ENCODE assay signal across 1 cellular context in the genomic region with DNA sequence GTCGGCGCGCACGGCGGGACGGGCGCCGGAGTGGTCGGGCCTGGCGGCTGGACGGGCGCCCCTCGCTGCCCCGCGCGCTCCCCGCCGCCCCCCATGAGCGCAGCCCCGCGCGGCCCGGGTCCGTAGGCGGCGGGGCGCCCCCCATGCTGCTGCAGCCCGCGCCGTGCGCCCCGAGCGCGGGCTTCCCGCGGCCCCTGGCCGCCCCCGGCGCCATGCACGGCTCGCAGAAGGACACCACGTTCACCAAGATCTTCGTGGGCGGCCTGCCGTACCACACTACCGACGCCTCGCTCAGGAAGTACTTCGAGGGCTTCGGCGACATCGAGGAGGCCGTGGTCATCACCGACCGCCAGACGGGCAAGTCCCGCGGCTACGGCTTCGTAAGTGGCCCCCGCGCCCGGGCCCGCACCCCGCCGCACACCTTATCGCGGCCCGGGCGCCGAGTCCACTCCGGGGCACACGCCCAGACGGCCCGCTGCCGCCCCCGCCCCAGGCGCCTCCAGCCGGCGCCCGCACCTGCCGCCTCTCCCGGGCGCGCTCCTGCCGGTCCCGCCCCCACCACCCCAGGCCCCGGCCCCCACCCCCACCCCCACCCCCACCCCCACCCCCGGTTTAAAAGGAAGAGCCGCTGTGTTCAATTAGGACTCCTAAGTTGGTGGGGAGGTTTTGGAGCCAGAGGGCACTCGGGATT.
TF ChIP-seq lines count a peak whose summit lies in the region.

No MANE protein-coding gene starts in this region.

TF ChIP-seq in K562, 482 proteins besides CTCF, POLR2A, EP300 and RAD21 (continued from another document):
- peak; percentile 59 for TF ChIP-seq HMGN3 (IDR thresholded peaks at IDR 0.05; ENCODE audit: borderline replicate concordance, extremely low read depth, insufficient read length, low read depth, low read length)
- TF ChIP-seq, protein P1, sequence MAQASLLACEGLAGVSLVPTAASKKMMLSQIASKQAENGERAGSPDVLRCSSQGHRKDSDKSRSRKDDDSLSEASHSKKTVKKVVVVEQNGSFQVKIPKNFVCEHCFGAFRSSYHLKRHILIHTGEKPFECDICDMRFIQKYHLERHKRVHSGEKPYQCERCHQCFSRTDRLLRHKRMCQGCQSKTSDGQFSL (CRISPR knock-in tag; IDR thresholded peaks at IDR 0.05), result no peak
- TF ChIP-seq, protein P1 (tag; IDR thresholded peaks at IDR 0.05), result 0 out of 4 replicates have a peak, but pooled peaks of 1 of the 2 experiments have one; percentile 51
- TF ChIP-seq, protein P2, sequence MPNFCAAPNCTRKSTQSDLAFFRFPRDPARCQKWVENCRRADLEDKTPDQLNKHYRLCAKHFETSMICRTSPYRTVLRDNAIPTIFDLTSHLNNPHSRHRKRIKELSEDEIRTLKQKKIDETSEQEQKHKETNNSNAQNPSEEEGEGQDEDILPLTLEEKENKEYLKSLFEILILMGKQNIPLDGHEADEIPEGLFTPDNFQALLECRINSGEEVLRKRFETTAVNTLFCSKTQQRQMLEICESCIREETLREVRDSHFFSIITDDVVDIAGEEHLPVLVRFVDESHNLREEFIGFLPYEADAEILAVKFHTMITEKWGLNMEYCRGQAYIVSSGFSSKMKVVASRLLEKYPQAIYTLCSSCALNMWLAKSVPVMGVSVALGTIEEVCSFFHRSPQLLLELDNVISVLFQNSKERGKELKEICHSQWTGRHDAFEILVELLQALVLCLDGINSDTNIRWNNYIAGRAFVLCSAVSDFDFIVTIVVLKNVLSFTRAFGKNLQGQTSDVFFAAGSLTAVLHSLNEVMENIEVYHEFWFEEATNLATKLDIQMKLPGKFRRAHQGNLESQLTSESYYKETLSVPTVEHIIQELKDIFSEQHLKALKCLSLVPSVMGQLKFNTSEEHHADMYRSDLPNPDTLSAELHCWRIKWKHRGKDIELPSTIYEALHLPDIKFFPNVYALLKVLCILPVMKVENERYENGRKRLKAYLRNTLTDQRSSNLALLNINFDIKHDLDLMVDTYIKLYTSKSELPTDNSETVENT (CRISPR knock-in tag; IDR thresholded peaks at IDR 0.05), result peak; percentile 53; the same call in 1 of the 2 replicates
- no peak for TF ChIP-seq ZNF146 (CRISPR knock-in tag; IDR thresholded peaks at IDR 0.05; ENCODE audit: unreplicated experiment)
- TF ChIP-seq, protein P3, sequence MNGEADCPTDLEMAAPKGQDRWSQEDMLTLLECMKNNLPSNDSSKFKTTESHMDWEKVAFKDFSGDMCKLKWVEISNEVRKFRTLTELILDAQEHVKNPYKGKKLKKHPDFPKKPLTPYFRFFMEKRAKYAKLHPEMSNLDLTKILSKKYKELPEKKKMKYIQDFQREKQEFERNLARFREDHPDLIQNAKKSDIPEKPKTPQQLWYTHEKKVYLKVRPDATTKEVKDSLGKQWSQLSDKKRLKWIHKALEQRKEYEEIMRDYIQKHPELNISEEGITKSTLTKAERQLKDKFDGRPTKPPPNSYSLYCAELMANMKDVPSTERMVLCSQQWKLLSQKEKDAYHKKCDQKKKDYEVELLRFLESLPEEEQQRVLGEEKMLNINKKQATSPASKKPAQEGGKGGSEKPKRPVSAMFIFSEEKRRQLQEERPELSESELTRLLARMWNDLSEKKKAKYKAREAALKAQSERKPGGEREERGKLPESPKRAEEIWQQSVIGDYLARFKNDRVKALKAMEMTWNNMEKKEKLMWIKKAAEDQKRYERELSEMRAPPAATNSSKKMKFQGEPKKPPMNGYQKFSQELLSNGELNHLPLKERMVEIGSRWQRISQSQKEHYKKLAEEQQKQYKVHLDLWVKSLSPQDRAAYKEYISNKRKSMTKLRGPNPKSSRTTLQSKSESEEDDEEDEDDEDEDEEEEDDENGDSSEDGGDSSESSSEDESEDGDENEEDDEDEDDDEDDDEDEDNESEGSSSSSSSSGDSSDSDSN (IDR thresholded peaks at IDR 0.05; ENCODE audit: borderline replicate concordance in 1 of 2, low read depth in 2 of 2, low read length in 2 of 2), result 0 out of 4 replicates have a peak, but pooled peaks have one; percentile 39 to 67
- TF ChIP-seq EGR1 (conservative IDR thresholded peaks at IDR 0.05), result peak; percentile 56; the same call in 1 of the 2 replicates
- no peak for TF ChIP-seq ZBTB17 (CRISPR knock-in tag; IDR thresholded peaks at IDR 0.05)
- peak in 1 of 2 experiments; percentile 25; a peak in 2 of 4 replicates for TF ChIP-seq SIN3A (IDR thresholded peaks at IDR 0.05; ENCODE audit: borderline replicate concordance in 2 of 2, control insufficient read depth in 1 of 2, low read depth in 2 of 2, low read length in 2 of 2)
- TF ChIP-seq, protein P4, sequence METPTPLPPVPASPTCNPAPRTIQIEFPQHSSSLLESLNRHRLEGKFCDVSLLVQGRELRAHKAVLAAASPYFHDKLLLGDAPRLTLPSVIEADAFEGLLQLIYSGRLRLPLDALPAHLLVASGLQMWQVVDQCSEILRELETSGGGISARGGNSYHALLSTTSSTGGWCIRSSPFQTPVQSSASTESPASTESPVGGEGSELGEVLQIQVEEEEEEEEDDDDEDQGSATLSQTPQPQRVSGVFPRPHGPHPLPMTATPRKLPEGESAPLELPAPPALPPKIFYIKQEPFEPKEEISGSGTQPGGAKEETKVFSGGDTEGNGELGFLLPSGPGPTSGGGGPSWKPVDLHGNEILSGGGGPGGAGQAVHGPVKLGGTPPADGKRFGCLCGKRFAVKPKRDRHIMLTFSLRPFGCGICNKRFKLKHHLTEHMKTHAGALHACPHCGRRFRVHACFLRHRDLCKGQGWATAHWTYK (CRISPR knock-in tag; IDR thresholded peaks at IDR 0.05), result peak; percentile 31; the same call in 1 of the 2 replicates
- TF ChIP-seq KDM2B (CRISPR knock-in tag; IDR thresholded peaks at IDR 0.05), result 0 out of 2 replicates have a peak, but pooled peaks have one; percentile 35
- 0 out of 2 replicates have a peak, but pooled peaks have one; percentile 12 for TF ChIP-seq E2F3 (CRISPR knock-in tag; IDR thresholded peaks at IDR 0.05)
- TF ChIP-seq NELFE (IDR thresholded peaks at IDR 0.05; ENCODE audit: insufficient read depth, insufficient read length), result no peak
- TF ChIP-seq SAFB (IDR thresholded peaks at IDR 0.05; ENCODE audit: borderline replicate concordance, low read depth, low read length), result no peak
- TF ChIP-seq, protein P5, sequence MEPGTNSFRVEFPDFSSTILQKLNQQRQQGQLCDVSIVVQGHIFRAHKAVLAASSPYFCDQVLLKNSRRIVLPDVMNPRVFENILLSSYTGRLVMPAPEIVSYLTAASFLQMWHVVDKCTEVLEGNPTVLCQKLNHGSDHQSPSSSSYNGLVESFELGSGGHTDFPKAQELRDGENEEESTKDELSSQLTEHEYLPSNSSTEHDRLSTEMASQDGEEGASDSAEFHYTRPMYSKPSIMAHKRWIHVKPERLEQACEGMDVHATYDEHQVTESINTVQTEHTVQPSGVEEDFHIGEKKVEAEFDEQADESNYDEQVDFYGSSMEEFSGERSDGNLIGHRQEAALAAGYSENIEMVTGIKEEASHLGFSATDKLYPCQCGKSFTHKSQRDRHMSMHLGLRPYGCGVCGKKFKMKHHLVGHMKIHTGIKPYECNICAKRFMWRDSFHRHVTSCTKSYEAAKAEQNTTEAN (CRISPR knock-in tag; IDR thresholded peaks at IDR 0.05), result no peak
- TF ChIP-seq ZNF134 (CRISPR knock-in tag; conservative IDR thresholded peaks at IDR 0.05), result no peak
- TF ChIP-seq YY1 (IDR thresholded peaks at IDR 0.05; ENCODE audit: borderline replicate concordance in 1 of 3, control insufficient read depth in 1 of 3, extremely low read depth in 1 of 3, insufficient read depth in 3 of 3, insufficient read length in 1 of 3, insufficient replicate concordance in 2 of 3, low read depth in 1 of 3, low read length in 2 of 3), result peak in 1 of 3 experiments; percentile 8
- TF ChIP-seq MTA1 (IDR thresholded peaks at IDR 0.05; ENCODE audit: borderline replicate concordance), result no peak
- TF ChIP-seq PTTG1 (tag; IDR thresholded peaks at IDR 0.05; ENCODE audit: low read depth), result no peak
- no peak for TF ChIP-seq BHLHE40 (IDR thresholded peaks at IDR 0.05; ENCODE audit: low read length)
- TF ChIP-seq, protein P6, sequence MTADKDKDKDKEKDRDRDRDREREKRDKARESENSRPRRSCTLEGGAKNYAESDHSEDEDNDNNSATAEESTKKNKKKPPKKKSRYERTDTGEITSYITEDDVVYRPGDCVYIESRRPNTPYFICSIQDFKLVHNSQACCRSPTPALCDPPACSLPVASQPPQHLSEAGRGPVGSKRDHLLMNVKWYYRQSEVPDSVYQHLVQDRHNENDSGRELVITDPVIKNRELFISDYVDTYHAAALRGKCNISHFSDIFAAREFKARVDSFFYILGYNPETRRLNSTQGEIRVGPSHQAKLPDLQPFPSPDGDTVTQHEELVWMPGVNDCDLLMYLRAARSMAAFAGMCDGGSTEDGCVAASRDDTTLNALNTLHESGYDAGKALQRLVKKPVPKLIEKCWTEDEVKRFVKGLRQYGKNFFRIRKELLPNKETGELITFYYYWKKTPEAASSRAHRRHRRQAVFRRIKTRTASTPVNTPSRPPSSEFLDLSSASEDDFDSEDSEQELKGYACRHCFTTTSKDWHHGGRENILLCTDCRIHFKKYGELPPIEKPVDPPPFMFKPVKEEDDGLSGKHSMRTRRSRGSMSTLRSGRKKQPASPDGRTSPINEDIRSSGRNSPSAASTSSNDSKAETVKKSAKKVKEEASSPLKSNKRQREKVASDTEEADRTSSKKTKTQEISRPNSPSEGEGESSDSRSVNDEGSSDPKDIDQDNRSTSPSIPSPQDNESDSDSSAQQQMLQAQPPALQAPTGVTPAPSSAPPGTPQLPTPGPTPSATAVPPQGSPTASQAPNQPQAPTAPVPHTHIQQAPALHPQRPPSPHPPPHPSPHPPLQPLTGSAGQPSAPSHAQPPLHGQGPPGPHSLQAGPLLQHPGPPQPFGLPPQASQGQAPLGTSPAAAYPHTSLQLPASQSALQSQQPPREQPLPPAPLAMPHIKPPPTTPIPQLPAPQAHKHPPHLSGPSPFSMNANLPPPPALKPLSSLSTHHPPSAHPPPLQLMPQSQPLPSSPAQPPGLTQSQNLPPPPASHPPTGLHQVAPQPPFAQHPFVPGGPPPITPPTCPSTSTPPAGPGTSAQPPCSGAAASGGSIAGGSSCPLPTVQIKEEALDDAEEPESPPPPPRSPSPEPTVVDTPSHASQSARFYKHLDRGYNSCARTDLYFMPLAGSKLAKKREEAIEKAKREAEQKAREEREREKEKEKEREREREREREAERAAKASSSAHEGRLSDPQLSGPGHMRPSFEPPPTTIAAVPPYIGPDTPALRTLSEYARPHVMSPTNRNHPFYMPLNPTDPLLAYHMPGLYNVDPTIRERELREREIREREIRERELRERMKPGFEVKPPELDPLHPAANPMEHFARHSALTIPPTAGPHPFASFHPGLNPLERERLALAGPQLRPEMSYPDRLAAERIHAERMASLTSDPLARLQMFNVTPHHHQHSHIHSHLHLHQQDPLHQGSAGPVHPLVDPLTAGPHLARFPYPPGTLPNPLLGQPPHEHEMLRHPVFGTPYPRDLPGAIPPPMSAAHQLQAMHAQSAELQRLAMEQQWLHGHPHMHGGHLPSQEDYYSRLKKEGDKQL (CRISPR knock-in tag; IDR thresholded peaks at IDR 0.05; ENCODE audit: borderline replicate concordance), result no peak
- TF ChIP-seq PCBP1 (IDR thresholded peaks at IDR 0.05; ENCODE audit: low read depth, low read length, poor library complexity, severe bottlenecking), result peak; percentile 23
- peak; percentile 67 for TF ChIP-seq RBFOX2 (IDR thresholded peaks at IDR 0.05; ENCODE audit: low read depth, low read length)
- TF ChIP-seq MTA3 (IDR thresholded peaks at IDR 0.05; ENCODE audit: borderline replicate concordance), result peak; percentile 26
